Comparison of ENCODE assay signal across 24 cellular contexts in the genomic region with DNA sequence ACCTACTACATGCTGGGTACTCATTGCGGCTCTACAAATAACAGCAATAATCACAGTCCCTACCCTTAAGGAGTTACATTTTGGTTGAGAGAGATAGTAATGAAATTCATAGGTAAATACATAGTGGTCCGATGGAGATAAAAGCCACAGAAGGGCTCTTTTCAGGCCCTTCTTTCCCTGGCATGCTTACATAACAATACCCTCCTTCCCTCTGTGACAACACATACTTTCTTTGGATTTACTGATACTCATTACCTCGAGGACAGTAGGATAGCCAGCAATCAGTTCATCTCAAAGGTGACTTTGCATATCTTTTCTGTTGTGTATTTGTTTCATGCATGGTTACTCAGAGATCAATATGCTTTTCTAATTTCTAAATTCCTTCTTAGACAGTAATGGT.
"Had no signal": no experiment of that assay in that cellular context is flagged by ENCODE, and none has a peak within 500 bp of the region (broad histone marks: within the 10 kb centered on the region; RNA-seq: fewer than 3 reads in every experiment).

No MANE protein-coding gene starts in this region.

- ATAC-seq: natural killer cell; right lobe of liver; stimulated activated memory B cell treated with anti-CD40 and anti-IgM and Interleukin-4, amounts not matched to agents 10 μg/mL and 1 μg/mL and 100 μg/mL, for 72 hours; stimulated activated naive CD8-positive, alpha-beta T cell treated with anti-CD3 and anti-CD28 coated beads, Interleukin-15, amount 100 ng/mL, for 72 hours had no signal

- H3K9me3 ChIP-seq: ovary, right atrium auricular region, right lobe of liver, uterus had no signal

- H3K9me3 Mint-ChIP-seq: immature natural killer cell; natural killer cell; stimulated activated naive CD8-positive, alpha-beta T cell treated with anti-CD3 and anti-CD28 coated beads, Interleukin-15, amount 100 ng/mL, for 72 hours had no signal

- H3K4me3 ChIP-seq: left ventricle myocardium inferior, lung, ovary, right atrium auricular region, right lobe of liver, smooth muscle cell, tibial nerve, uterus had no signal

- H3K4me1 Mint-ChIP-seq: naive B cell; nephron progenitor cell; stimulated activated memory B cell treated with anti-CD40 and anti-IgM and Interleukin-4, amounts not matched to agents 10 μg/mL and 1 μg/mL and 100 μg/mL, for 72 hours; stimulated activated naive CD8-positive, alpha-beta T cell treated with anti-CD3 and anti-CD28 coated beads, Interleukin-15, amount 100 ng/mL, for 72 hours had no signal

- H3K27ac ChIP-seq: left ventricle myocardium inferior, ovary, right atrium auricular region, right lobe of liver, tibial nerve, uterus had no signal

- H3K27me3 ChIP-seq: ovary, right atrium auricular region, right lobe of liver, tibial nerve, uterus had no signal

- H3K36me3 ChIP-seq: ovary, uterus had no signal

- H3K4me2 ChIP-seq: smooth muscle cell had no signal

- H3K4me3 Mint-ChIP-seq: immature natural killer cell; naive B cell; natural killer cell; nephron progenitor cell; stimulated activated memory B cell treated with anti-CD40 and anti-IgM and Interleukin-4, amounts not matched to agents 10 μg/mL and 1 μg/mL and 100 μg/mL, for 72 hours; stimulated activated naive CD8-positive, alpha-beta T cell treated with anti-CD3 and anti-CD28 coated beads, Interleukin-15, amount 100 ng/mL, for 72 hours; type B pancreatic cell had no signal

- H3K27ac Mint-ChIP-seq: immature natural killer cell; natural killer cell; nephron progenitor cell; progenitor cell of endocrine pancreas; stimulated activated memory B cell treated with anti-CD40 and anti-IgM and Interleukin-4, amounts not matched to agents 10 μg/mL and 1 μg/mL and 100 μg/mL, for 72 hours; stimulated activated naive CD8-positive, alpha-beta T cell treated with anti-CD3 and anti-CD28 coated beads, Interleukin-15, amount 100 ng/mL, for 72 hours; type B pancreatic cell had no signal

- H3K4me1 ChIP-seq: left ventricle myocardium inferior, right atrium auricular region, right lobe of liver, tibial nerve, uterus had no signal

- H3K27me3 Mint-ChIP-seq: naive B cell; progenitor cell of endocrine pancreas; stimulated activated memory B cell treated with anti-CD40 and anti-IgM and Interleukin-4, amounts not matched to agents 10 μg/mL and 1 μg/mL and 100 μg/mL, for 72 hours; stimulated activated naive CD8-positive, alpha-beta T cell treated with anti-CD3 and anti-CD28 coated beads, Interleukin-15, amount 100 ng/mL, for 72 hours; type B pancreatic cell had no signal

- DNase-seq: hippocampal formation; immature natural killer cell; islet precursor cell; left ventricle myocardium inferior; naive B cell; natural killer cell; nephron progenitor cell; ovary; right lobe of liver; stimulated activated CD4-positive, alpha-beta T cell treated with anti-CD3 and anti-CD28 coated beads, Interleukin-1b, Interleukin-23, amount 100 ng/mL, for 48 hours; stimulated activated CD4-positive, alpha-beta T cell treated with anti-CD3 and anti-CD28 coated beads, Interleukin-2, amount 100 ng/mL, for 48 hours; stimulated activated CD4-positive, alpha-beta T cell treated with anti-CD3 and anti-CD28 coated beads, Interleukin-4, amount 100 ng/mL, for 4 hours; stimulated activated CD8-positive, alpha-beta memory T cell treated with anti-CD3 and anti-CD28 coated beads, Interleukin-4, amount 100 ng/mL, for 48 hours; stimulated activated naive CD4-positive, alpha-beta T cell treated with Interleukin-2 at 50 U/mL for 16 hours; stimulated activated naive CD8-positive, alpha-beta T cell treated with anti-CD3 and anti-CD28 coated beads, Interleukin-15, amount 100 ng/mL, for 72 hours; substantia nigra; uterus had no signal
